In the genomic region with DNA sequence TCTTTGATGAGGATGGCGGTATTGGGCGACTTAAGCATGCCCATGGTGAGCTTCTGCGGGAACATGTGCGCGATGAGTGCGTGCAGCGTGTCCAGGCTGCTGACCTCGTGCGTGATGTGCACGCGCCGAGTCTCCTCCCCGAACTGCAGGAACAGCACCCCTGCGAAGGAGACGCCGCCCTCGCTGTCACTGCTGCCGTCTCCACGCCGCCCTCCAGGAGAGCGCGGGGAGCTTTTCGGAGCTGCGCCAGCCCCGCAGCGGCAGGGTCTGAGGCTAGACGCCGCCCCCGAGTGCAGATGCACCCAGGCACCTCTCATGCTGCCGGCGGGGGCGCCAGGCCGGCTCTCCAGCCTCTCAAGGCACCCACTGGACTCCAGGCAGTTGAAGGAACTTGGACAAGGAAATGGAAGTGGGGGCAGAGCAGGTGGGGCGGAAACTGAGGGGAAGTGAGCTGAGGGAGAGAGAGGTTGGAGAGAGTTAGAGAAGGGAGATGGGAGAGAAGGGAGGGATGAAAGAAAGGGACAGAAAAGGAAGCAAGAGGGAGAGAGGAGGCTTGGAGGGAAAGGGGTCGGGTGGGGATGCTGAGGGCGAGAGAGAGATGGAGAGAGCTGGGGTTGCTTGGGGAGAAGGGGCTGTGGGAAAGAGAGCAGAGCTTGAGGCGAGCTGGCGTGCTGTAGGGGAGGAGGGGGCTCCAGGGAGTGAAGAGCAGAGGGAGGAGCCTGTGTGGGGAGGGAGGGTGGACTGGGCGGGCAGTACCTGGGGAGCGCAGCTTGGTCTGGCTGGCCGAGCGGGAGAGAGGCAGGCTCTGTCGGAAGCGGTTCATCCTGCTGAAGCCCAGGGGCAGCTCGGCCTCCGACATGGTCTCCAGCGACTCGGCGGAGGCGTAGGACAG, we compare ENCODE assay signal across 18 cellular contexts. TPM values are rescaled to one million over a fixed set of nuclear protein-coding genes. Genes with fewer than 3 reads are reported as not detected.
DNase-seq lines count a peak whose midpoint lies in the region; ATAC-seq and TF ChIP-seq lines count a peak whose summit lies in the region.
"Had no signal": no experiment of that assay in that cellular context is flagged by ENCODE, and none has a peak within 500 bp of the region (broad histone marks: within the 10 kb centered on the region; RNA-seq: fewer than 3 reads in every experiment).

No MANE protein-coding gene starts in this region.

- no peak for TF ChIP-seq EP300 in neural cell (conservative IDR thresholded peaks at IDR 0.05; ENCODE audit: poor library complexity, severe bottlenecking)

- ATAC-seq in T-helper 17 cell = no peak

- TF ChIP-seq RAD21 in neural cell (conservative IDR thresholded peaks at IDR 0.05) = no peak

- H3K9ac ChIP-seq in neural cell (ENCODE audit: low read length) = peak overlapping the region; percentile 41

- peaks cover 0 to 3% of the 10 kb centered on the region in 2 donors for H3K4me1 ChIP-seq in uterus
- H3K4me1 ChIP-seq in adrenal gland (replicated peaks in 1 of 2) = peaks cover under 1 to 17% of the 10 kb centered on the region in 2 donors

- H3K9me2 ChIP-seq in neural cell (ENCODE audit: insufficient read depth, low read length) = no peaks in the 10 kb centered on the region

- H3F3A ChIP-seq in neural cell (ENCODE audit: insufficient read depth, low read length, poor library complexity, severe bottlenecking) = peaks cover 3% of the 10 kb centered on the region

- H3K79me2 ChIP-seq in neural cell (replicated peaks; ENCODE audit: insufficient read depth, low read length) = no peaks in the 10 kb centered on the region

- no peak for TF ChIP-seq CTCF in glutamatergic neuron (IDR thresholded peaks at IDR 0.05; ENCODE audit: partially characterized antibody, unreplicated experiment)
- TF ChIP-seq CTCF in neural cell (IDR thresholded peaks at IDR 0.05; ENCODE audit: poor library complexity, severe bottlenecking) = no peak
- TF ChIP-seq CTCF in uterus (IDR thresholded peaks at IDR 0.05) = no peak
- TF ChIP-seq CTCF in adrenal gland (IDR thresholded peaks at IDR 0.05) = no peak

- H2AFZ ChIP-seq in neural cell (ENCODE audit: low read depth, low read length) = no peak overlapping the region

- DNase-seq in G401 (ENCODE audit: low spot score) (peak; percentile 90), T-helper 17 cell (no peak), glutamatergic neuron (peak; percentile 65), uterus (no peak), NCI-H1417 treated with DMSO at 0.1 percent for 48 hours (lab: John Stamatoyannopoulos, UW) (no peak), adrenal gland (no peak), SW480 (ENCODE audit: low spot score) (no peak)
- DNase-seq: DMS79; effector CD8-positive, alpha-beta T cell; KG1; NCI-H1092 treated with DMSO at 0.1 percent for 48 hours; NCI-H446; OCI-M1; spleen had no signal

- H3K9me3 Mint-ChIP-seq in glutamatergic neuron (ENCODE audit: unreplicated experiment) = peaks cover 6% of the 10 kb centered on the region

- peaks cover 12% of the 10 kb centered on the region for H3K36me3 Mint-ChIP-seq in T-helper 17 cell (ENCODE audit: low read depth)
- no peaks in the 10 kb centered on the region for H3K36me3 Mint-ChIP-seq in glutamatergic neuron (ENCODE audit: unreplicated experiment)

- no peak for TF ChIP-seq POLR2A in uterus (IDR thresholded peaks at IDR 0.05)
- TF ChIP-seq POLR2A in adrenal gland (IDR thresholded peaks at IDR 0.05) = no peak

- H4K20me1 ChIP-seq in neural cell (ENCODE audit: insufficient read depth) = peaks cover 9% of the 10 kb centered on the region

- H3K36me3 ChIP-seq in neural cell (ENCODE audit: insufficient read depth, low read length) = no peaks in the 10 kb centered on the region
- no peaks in the 10 kb centered on the region for H3K36me3 ChIP-seq in uterus
- no peaks in the 10 kb centered on the region for H3K36me3 ChIP-seq in adrenal gland (replicated peaks in 1 of 2)
- H3K36me3 ChIP-seq: SJSA1, spleen had no signal

- H3K4me2 ChIP-seq in neural cell (ENCODE audit: low read length) = no peak overlapping the region

- in situ Hi-C loops in G401 (cut with HindIII; ENCODE audit: low sequenced_read_pairs) = no loop called here

- no peak overlapping the region for H3K27ac Mint-ChIP-seq in T-helper 17 cell
- H3K27ac Mint-ChIP-seq in glutamatergic neuron (ENCODE audit: unreplicated experiment) = no peak overlapping the region

- H3K27me3 Mint-ChIP-seq in T-helper 17 cell (peaks cover 63% of the 10 kb centered on the region), glutamatergic neuron (ENCODE audit: unreplicated experiment) (peaks cover 41% of the 10 kb centered on the region)

- no peaks in the 10 kb centered on the region for H3K9me3 ChIP-seq in T-helper 17 cell (ENCODE audit: control insufficient read depth, low read length, poor library complexity, severe bottlenecking)
- H3K9me3 ChIP-seq in neural cell (ENCODE audit: low read length) = no peaks in the 10 kb centered on the region
- H3K9me3 ChIP-seq in uterus = no peaks in the 10 kb centered on the region
- no peaks in the 10 kb centered on the region for H3K9me3 ChIP-seq in adrenal gland (replicated peaks in 1 of 3)
- H3K9me3 ChIP-seq: spleen had no signal

- H3K4me3 Mint-ChIP-seq in T-helper 17 cell = peak overlapping the region; percentile 70
- peak overlapping the region; percentile 35 for H3K4me3 Mint-ChIP-seq in glutamatergic neuron (ENCODE audit: unreplicated experiment)

- intact Hi-C loops in uterus (cut with DNase I; ENCODE audit: low total_unique reads) (no loop called here), adrenal gland (cut with DNase I) (no loop called here)

- peaks cover 23% of the 10 kb centered on the region for H3K27me3 ChIP-seq in neural cell (ENCODE audit: insufficient read depth, low read depth, low read length)
- no peaks in the 10 kb centered on the region for H3K27me3 ChIP-seq in uterus
- H3K27me3 ChIP-seq in adrenal gland = peaks cover 80% of the 10 kb centered on the region

- H3K4me3 ChIP-seq in neural cell (ENCODE audit: low read length) (peak overlapping the region; percentile 47), uterus (no peak overlapping the region), adrenal gland (no peak overlapping the region)
- H3K4me3 ChIP-seq: SJSA1 had no signal

- H3K4me1 Mint-ChIP-seq in T-helper 17 cell (peaks cover 39% of the 10 kb centered on the region), glutamatergic neuron (ENCODE audit: low read depth, unreplicated experiment) (peaks cover 18% of the 10 kb centered on the region)

- WGBS in adrenal gland, 4 donors = 6 to 8% (median 7%) methylated on average over 11 to 50 of the region's 50 CpGs

- no peak overlapping the region for H3K27ac ChIP-seq in neural cell (ENCODE audit: low read length)
- H3K27ac ChIP-seq in uterus = no peak overlapping the region
- H3K27ac ChIP-seq in adrenal gland = peak overlapping the region in 1 of 5 donors; percentile 26
- H3K27ac ChIP-seq: SJSA1, spleen had no signal

TF ChIP-seq in neural cell, 6 proteins besides CTCF, POLR2A, EP300 and RAD21:
- TF ChIP-seq, protein P1, sequence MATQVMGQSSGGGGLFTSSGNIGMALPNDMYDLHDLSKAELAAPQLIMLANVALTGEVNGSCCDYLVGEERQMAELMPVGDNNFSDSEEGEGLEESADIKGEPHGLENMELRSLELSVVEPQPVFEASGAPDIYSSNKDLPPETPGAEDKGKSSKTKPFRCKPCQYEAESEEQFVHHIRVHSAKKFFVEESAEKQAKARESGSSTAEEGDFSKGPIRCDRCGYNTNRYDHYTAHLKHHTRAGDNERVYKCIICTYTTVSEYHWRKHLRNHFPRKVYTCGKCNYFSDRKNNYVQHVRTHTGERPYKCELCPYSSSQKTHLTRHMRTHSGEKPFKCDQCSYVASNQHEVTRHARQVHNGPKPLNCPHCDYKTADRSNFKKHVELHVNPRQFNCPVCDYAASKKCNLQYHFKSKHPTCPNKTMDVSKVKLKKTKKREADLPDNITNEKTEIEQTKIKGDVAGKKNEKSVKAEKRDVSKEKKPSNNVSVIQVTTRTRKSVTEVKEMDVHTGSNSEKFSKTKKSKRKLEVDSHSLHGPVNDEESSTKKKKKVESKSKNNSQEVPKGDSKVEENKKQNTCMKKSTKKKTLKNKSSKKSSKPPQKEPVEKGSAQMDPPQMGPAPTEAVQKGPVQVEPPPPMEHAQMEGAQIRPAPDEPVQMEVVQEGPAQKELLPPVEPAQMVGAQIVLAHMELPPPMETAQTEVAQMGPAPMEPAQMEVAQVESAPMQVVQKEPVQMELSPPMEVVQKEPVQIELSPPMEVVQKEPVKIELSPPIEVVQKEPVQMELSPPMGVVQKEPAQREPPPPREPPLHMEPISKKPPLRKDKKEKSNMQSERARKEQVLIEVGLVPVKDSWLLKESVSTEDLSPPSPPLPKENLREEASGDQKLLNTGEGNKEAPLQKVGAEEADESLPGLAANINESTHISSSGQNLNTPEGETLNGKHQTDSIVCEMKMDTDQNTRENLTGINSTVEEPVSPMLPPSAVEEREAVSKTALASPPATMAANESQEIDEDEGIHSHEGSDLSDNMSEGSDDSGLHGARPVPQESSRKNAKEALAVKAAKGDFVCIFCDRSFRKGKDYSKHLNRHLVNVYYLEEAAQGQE (IDR thresholded peaks at IDR 0.05; ENCODE audit: borderline replicate concordance) = no peak
- TF ChIP-seq MXI1 (conservative IDR thresholded peaks at IDR 0.05; ENCODE audit: poor library complexity, severe bottlenecking) = no peak
- TF ChIP-seq TAF1 (IDR thresholded peaks at IDR 0.05; ENCODE audit: low read depth) = no peak
- no peak for TF ChIP-seq POLR2AphosphoS5 (IDR thresholded peaks at IDR 0.05)
- no peak for TF ChIP-seq SMC3 (conservative IDR thresholded peaks at IDR 0.05; ENCODE audit: poor library complexity)
- TF ChIP-seq EZH2 (IDR thresholded peaks at IDR 0.05; ENCODE audit: borderline replicate concordance, insufficient read depth, low read length, poor library complexity, severe bottlenecking) = no peak

RNA-seq across cellular contexts. Expression of a gene that starts 42.1 kb away (rescaled TPM):
- 8.9 and 12.4 TPM in 2 replicates for total RNA-seq in G401 (2014; rRNA removed; shearing (Covaris generic))
- under 1 TPM; 0.26 to 0.52 TPM for total RNA-seq in T-helper 17 cell
- total RNA-seq in glutamatergic neuron (ENCODE audit: unreplicated experiment) = 20.8 TPM
- 18.0 and 22.8 TPM in 2 replicates for polyA plus RNA-seq in neural cell
- polyA minus RNA-seq in neural cell = 52.8 and 59.2 TPM in 2 replicates
- 1 to 10 TPM in 2 of 4 donors, not detected in 2; 3.4 to 6.6 TPM for total RNA-seq in uterus
- total RNA-seq in adrenal gland = 1 to 10 TPM in 3 of 8 donors, under 1 TPM in 3, not detected in 2; 0.48 to 7.2 (median 1.6) TPM
- 10 to 100 TPM in 1 of 3 donors, 1 to 10 TPM in 2; 1.0 to 33.1 (median 4.7) TPM for polyA plus RNA-seq in adrenal gland
- total RNA-seq: fibroblast of villous mesenchyme, mononuclear cell, SJSA1 had no signal

Comparison
In these comparisons a context has a peak if more than half of its experiments do, and no peak if none do; other contexts are left out.
1. DNase-seq: peak in G401 (single experiment) and glutamatergic neuron (single experiment); none in T-helper 17 cell (0 of 3), uterus (0 of 2), NCI-H1417 treated with DMSO at 0.1 percent for 48 hours (single experiment), adrenal gland (0 of 7) and SW480 (single experiment).